Comparison of ENCODE assay signal across 8 cellular contexts in genomic region chr16:11914210-11914758, GRCh38.
DNase-seq lines count a peak whose midpoint lies in the region; TF ChIP-seq lines count a peak whose summit lies in the region.

No MANE protein-coding gene starts in this region.

- no peaks in the 10 kb centered on the region for H3K27me3 ChIP-seq in GM06990 (replicated peaks; ENCODE audit: control insufficient read depth, insufficient read depth, low read length)

- TF ChIP-seq CTCF in GM06990 (IDR thresholded peaks at IDR 0.05; ENCODE audit: insufficient read depth, low read length, poor library complexity, severe bottlenecking), result no peak

- DNase-seq in GM06990 (ENCODE audit: extremely low read depth, insufficient read length) (no peak), RPMI8226 (peak; percentile 30), erythroblast (lab: John Stamatoyannopoulos, UW) (peak; percentile 34 to 60), pons (ENCODE audit: low spot score) (peak; percentile 22), COR-L47 (lab: John Stamatoyannopoulos, UW) (no peak), NCI-H1092 treated with DMSO at 0.1 percent for 48 hours (lab: John Stamatoyannopoulos, UW) (no peak), NCI-H2171 (lab: John Stamatoyannopoulos, UW) (no peak), NCI-H510A treated with DMSO at 0.1 percent for 48 hours (lab: John Stamatoyannopoulos, UW) (no peak)

- no peak for TF ChIP-seq POLR2A in erythroblast (IDR thresholded peaks at IDR 0.05; ENCODE audit: low read length)

- peak overlapping the region; percentile 87 for H3K4me3 ChIP-seq in GM06990 (replicated peaks; ENCODE audit: low read depth, low read length)

- no peaks in the 10 kb centered on the region for H3K36me3 ChIP-seq in GM06990 (ENCODE audit: control insufficient read depth, insufficient read depth, low read length)

Comparison
In these comparisons a context has a peak if more than half of its experiments do, and no peak if none do; other contexts are left out.
1. DNase-seq: peak in RPMI8226 (single experiment), erythroblast (2 of 2) and pons (single experiment); none in GM06990 (single experiment), COR-L47 (single experiment), NCI-H1092 treated with DMSO at 0.1 percent for 48 hours (single experiment), NCI-H2171 (single experiment) and NCI-H510A treated with DMSO at 0.1 percent for 48 hours (single experiment).